ENCODE assay signal across 8 cellular contexts in the genomic region with DNA sequence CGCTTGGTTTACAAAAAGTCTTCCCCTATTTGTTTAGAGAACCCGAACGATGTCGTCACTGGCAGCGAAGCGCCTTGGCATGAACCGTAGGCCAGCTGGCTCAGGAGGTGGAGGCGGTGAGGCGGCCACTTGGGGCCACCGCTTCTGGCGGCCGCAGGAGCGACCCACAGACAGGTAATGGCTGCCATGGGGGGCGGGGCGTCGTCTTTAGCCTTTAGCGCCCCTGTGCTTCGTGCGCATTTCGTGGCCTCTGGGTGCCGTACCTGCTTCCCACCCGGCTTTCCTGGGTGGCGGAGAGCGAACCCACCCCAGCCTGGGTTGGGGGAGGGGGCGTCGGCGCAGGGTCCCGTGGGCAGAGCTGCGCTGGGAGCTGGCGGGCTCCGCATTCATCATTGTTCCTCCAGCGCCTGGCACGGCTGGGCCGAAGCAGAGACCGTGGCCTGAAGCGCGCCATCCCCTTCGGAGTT.
DNase-seq lines count a peak whose midpoint lies in the region; ATAC-seq lines count a peak whose summit lies in the region.

No MANE protein-coding gene starts in this region.

- peak; percentile 60 for ATAC-seq in central memory CD8-positive, alpha-beta T cell (replicated peaks; ENCODE audit: extremely low read depth, poor library complexity, severe bottlenecking)

- DNase-seq in EH (ENCODE audit: low read depth): peak; percentile 11
- peak; percentile 36 for DNase-seq in NCI-H128 (lab: John Stamatoyannopoulos, UW; ENCODE audit: unreplicated experiment)
- DNase-seq in activated CD4-positive, CD25-positive, alpha-beta regulatory T cell treated with anti-CD3 and anti-CD28 coated beads, Interleukin-2, amount 50 U/mL, for 72 hours: peak; percentile 58
- peak in 1 of 2 donors; percentile 25 for DNase-seq in central memory CD8-positive, alpha-beta T cell (ENCODE audit: low spot score in 2 of 2)
- DNase-seq in kidney tubule cell (ENCODE audit: low spot score): peak; percentile 69
- peak; percentile 75 for DNase-seq in stimulated activated CD4-positive, alpha-beta T cell treated with anti-CD3 and anti-CD28 coated beads, Interleukin-15, amount 100 ng/mL, for 24 hours
- DNase-seq in T1000 (lab: John Stamatoyannopoulos, UW): no peak
- no peak for DNase-seq in dedifferentiated amniotic fluid mesenchymal stem cell (ENCODE audit: extremely low spot score)

- H3K4me1 Mint-ChIP-seq in central memory CD8-positive, alpha-beta T cell: peaks cover 6% of the 10 kb centered on the region

- H3K4me3 Mint-ChIP-seq in central memory CD8-positive, alpha-beta T cell: peak overlapping the region; percentile 82

- peaks cover 2% of the 10 kb centered on the region for H3K36me3 Mint-ChIP-seq in central memory CD8-positive, alpha-beta T cell (ENCODE audit: insufficient read depth)

- no peak overlapping the region for H3K27ac Mint-ChIP-seq in central memory CD8-positive, alpha-beta T cell (ENCODE audit: low read depth)

- H3K27me3 Mint-ChIP-seq in central memory CD8-positive, alpha-beta T cell: peaks cover 10% of the 10 kb centered on the region

- H3K9me3 Mint-ChIP-seq in central memory CD8-positive, alpha-beta T cell: no peaks in the 10 kb centered on the region

Comparison
In these comparisons a context has a peak if more than half of its experiments do, and no peak if none do; other contexts are left out.
1. DNase-seq: peak in EH (single experiment), NCI-H128 (single experiment), activated CD4-positive, CD25-positive, alpha-beta regulatory T cell treated with anti-CD3 and anti-CD28 coated beads, Interleukin-2, amount 50 U/mL, for 72 hours (single experiment), kidney tubule cell (single experiment) and stimulated activated CD4-positive, alpha-beta T cell treated with anti-CD3 and anti-CD28 coated beads, Interleukin-15, amount 100 ng/mL, for 24 hours (single experiment); none in T1000 (single experiment) and dedifferentiated amniotic fluid mesenchymal stem cell (single experiment).